In the genomic region with DNA sequence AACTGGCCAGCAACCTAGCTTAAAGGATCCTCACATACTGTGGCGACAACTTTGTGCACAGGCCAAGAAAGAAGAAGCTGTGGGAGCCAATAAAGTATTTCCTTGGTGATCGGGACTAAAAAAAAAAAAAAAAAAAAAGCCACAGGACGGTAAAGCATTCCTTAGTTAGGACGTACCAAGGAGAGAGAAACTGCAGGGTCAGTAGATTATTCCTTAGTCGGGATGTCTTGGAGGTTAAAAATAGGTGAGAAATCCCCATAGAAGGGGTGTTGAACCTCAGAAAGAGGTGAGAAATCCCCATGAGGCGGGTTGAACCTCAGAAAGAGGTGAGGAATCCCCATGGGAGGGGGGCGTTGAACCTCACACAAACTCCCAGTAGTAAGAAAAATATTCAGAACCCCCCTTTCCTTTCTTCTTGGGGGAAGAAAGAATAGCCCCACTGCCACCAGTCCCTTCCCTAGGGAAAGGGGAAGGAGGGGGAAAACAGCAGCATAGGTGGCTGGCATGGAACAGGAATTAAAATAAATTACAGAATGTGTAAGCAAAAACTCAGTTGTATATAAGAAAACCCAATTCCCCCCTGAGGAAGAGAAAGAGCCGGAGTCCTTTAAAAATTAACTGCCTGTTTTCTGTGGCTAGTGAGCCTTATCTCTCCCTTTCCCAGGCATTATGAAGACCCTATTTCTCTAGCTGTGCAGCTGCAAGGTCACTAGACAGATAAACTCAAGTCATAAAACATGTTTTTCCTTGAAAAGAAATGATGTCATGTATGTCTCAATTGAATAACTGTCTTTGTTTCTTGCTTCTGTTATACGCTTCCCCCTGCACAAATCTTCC, we compare ENCODE assay signal across 9 cellular contexts. TPM values are rescaled to one million over a fixed set of nuclear protein-coding genes. Genes with fewer than 3 reads are reported as not detected.
DNase-seq lines count a peak whose midpoint lies in the region; ATAC-seq, FAIRE-seq and TF ChIP-seq lines count a peak whose summit lies in the region.
"Had no signal": no experiment of that assay in that cellular context is flagged by ENCODE, and none has a peak within 500 bp of the region (broad histone marks: within the 10 kb centered on the region; RNA-seq: fewer than 3 reads in every experiment).

No MANE protein-coding gene starts in this region.

- H3K4me1 ChIP-seq in HUES64 (ENCODE audit: insufficient read depth, low read length) (peaks cover 56% of the 10 kb centered on the region), mucosa of stomach (ENCODE audit: control insufficient read depth, insufficient read depth, low read length) (peaks cover 45% of the 10 kb centered on the region)

- ATAC-seq in GM19023 (IDR thresholded peaks at IDR 0.05; ENCODE audit: unreplicated experiment): no peak

- DNase-seq in AG04450 (ENCODE audit: low read depth, low spot score) (no peak), bronchial epithelial cell (ENCODE audit: low read depth) (peak; percentile 61), RPMI8226 (no peak), H7 (no peak)
- DNase-seq in activated CD4-positive, CD25-positive, alpha-beta regulatory T cell treated with anti-CD3 and anti-CD28 coated beads, Interleukin-2, amount 50 U/mL, for 72 hours: no peak
- DNase-seq: activated gamma-delta T cell treated with Interleukin-2 at 50 U/mL for 16 hours had no signal

- peaks cover 2% of the 10 kb centered on the region for H3K27me3 ChIP-seq in AG04450 (ENCODE audit: control insufficient read depth, insufficient read depth, low read length)
- no peaks in the 10 kb centered on the region for H3K27me3 ChIP-seq in HUES64 (ENCODE audit: insufficient read depth, low read length)
- H3K27me3 ChIP-seq in bronchial epithelial cell (ENCODE audit: control insufficient read depth, insufficient read depth, low read length): no peaks in the 10 kb centered on the region
- H3K27me3 ChIP-seq in mucosa of stomach (ENCODE audit: control insufficient read depth, insufficient read depth, low read length): no peaks in the 10 kb centered on the region
- H3K27me3 ChIP-seq in H7 (ENCODE audit: control insufficient read depth, insufficient read depth, low read length): no peaks in the 10 kb centered on the region

- WGBS in HUES64: 41% methylated on average over 7 of the region's 9 CpGs

- H3K36me3 ChIP-seq in HUES64 (ENCODE audit: insufficient read depth, low read length) (no peaks in the 10 kb centered on the region), bronchial epithelial cell (ENCODE audit: control insufficient read depth, insufficient read depth, low read length) (no peaks in the 10 kb centered on the region), mucosa of stomach (ENCODE audit: control insufficient read depth, insufficient read depth, low read length) (no peaks in the 10 kb centered on the region), H7 (replicated peaks; ENCODE audit: control insufficient read depth, insufficient read depth, low read length) (no peaks in the 10 kb centered on the region; the same call in 1 of the 2 replicates)

- H3K9ac ChIP-seq in HUES64 (ENCODE audit: low read depth, low read length): peak overlapping the region; percentile 30; the same call in 1 of the 2 replicates
- H3K9ac ChIP-seq in mucosa of stomach (ENCODE audit: low read length): peak overlapping the region; percentile 16

- POLR2A ChIA-PET in AG04450 (lab: Yijun Ruan, JAX): no interaction called here

- H3K4me3 ChIP-seq in AG04450 (ENCODE audit: low read depth, low read length): peak overlapping the region; percentile 72
- H3K4me3 ChIP-seq in HUES64 (ENCODE audit: low read length): no peak overlapping the region
- peak overlapping the region; percentile 42 for H3K4me3 ChIP-seq in bronchial epithelial cell (ENCODE audit: low read depth, low read length)
- no peak overlapping the region for H3K4me3 ChIP-seq in mucosa of stomach (ENCODE audit: low read length)
- no peak overlapping the region for H3K4me3 ChIP-seq in H7 (ENCODE audit: insufficient read depth, low read depth, low read length)

- CTCF ChIA-PET in AG04450 (lab: Charles Lee): interaction anchor here (0.7 to 1.6 kb wide), 3 partner anchors 11 to 387 kb away, joined by 4 to 5 read pairs (median 5); no protein-coding TSS in a partner anchor

- H3K9me3 ChIP-seq in AG04450 (ENCODE audit: control insufficient read depth, insufficient read depth, low read length) (no peaks in the 10 kb centered on the region; the same call in 1 of the 2 replicates), HUES64 (ENCODE audit: insufficient read depth, low read depth, low read length) (peaks cover 1% of the 10 kb centered on the region; the same call in 1 of the 2 replicates), mucosa of stomach (ENCODE audit: control insufficient read depth, low read length) (no peaks in the 10 kb centered on the region)

- TF ChIP-seq CTCF in AG04450 (IDR thresholded peaks at IDR 0.05; ENCODE audit: low read depth, low read length) (no peak), bronchial epithelial cell (IDR thresholded peaks at IDR 0.05; ENCODE audit: insufficient read depth, low read length, severe bottlenecking) (no peak)

- H3K27ac ChIP-seq in AG04450 (ENCODE audit: low read depth, low read length): peak overlapping the region; percentile 80
- no peak overlapping the region for H3K27ac ChIP-seq in HUES64 (ENCODE audit: low read depth, low read length)

- FAIRE-seq in bronchial epithelial cell (lab: Jason Lieb, UNC): no peak

RNA-seq across cellular contexts. Expression of a gene that starts 26.8 kb away (rescaled TPM):
- polyA plus RNA-seq in AG04450 (2011; rRNA removed): not detected in 2 replicates
- polyA minus RNA-seq in AG04450 (2011; rRNA and poly(A)+ RNA removed): not detected in 2 replicates
- polyA plus RNA-seq in HUES64 (2013, experiment 1 of 2): 0.25 TPM
- polyA plus RNA-seq in HUES64 (2013, experiment 2 of 2): not detected
- total RNA-seq in bronchial epithelial cell: not detected in 2 replicates
- total RNA-seq in H7 (2014; rRNA removed; shearing (Covaris generic)): not detected in 2 replicates

RNA-seq across cellular contexts. Expression of a gene that starts 46.5 kb away (rescaled TPM):
- polyA plus RNA-seq in AG04450 (2011; rRNA removed): not detected in 2 replicates
- not detected in 2 replicates for polyA minus RNA-seq in AG04450 (2011; rRNA and poly(A)+ RNA removed)
- not detected for polyA plus RNA-seq in HUES64 (2013, experiment 1 of 2)
- polyA plus RNA-seq in HUES64 (2013, experiment 2 of 2): not detected
- total RNA-seq in bronchial epithelial cell: not detected in 2 replicates
- not detected in 2 replicates for total RNA-seq in H7 (2014; rRNA removed; shearing (Covaris generic))

RNA-seq across cellular contexts. Expression of a gene that starts 55.4 kb away (rescaled TPM):
- 0.11 and 0.33 TPM in 2 replicates for polyA plus RNA-seq in AG04450 (2011; rRNA removed)
- 0.14 and 0.26 TPM in 2 replicates for polyA minus RNA-seq in AG04450 (2011; rRNA and poly(A)+ RNA removed)
- polyA plus RNA-seq in HUES64 (2013, experiment 1 of 2): not detected
- polyA plus RNA-seq in HUES64 (2013, experiment 2 of 2): not detected
- total RNA-seq in bronchial epithelial cell: 0.26 and 0.53 TPM in 2 replicates
- 0.04 and 0.48 TPM in 2 replicates for total RNA-seq in H7 (2014; rRNA removed; shearing (Covaris generic))

RNA-seq across cellular contexts. Expression of a gene that starts 57.3 kb away (rescaled TPM):
- not detected in 2 replicates for polyA plus RNA-seq in AG04450 (2011; rRNA removed)
- polyA minus RNA-seq in AG04450 (2011; rRNA and poly(A)+ RNA removed): not detected in 2 replicates
- not detected for polyA plus RNA-seq in HUES64 (2013, experiment 1 of 2)
- polyA plus RNA-seq in HUES64 (2013, experiment 2 of 2): not detected
- not detected in 2 replicates for total RNA-seq in bronchial epithelial cell
- total RNA-seq in H7 (2014; rRNA removed; shearing (Covaris generic)): not detected in 2 replicates

Comparison
In these comparisons a context has a peak if more than half of its experiments do, and no peak if none do; other contexts are left out.
1. H3K4me3 ChIP-seq: peak in AG04450 (single experiment) and bronchial epithelial cell (single experiment); none in HUES64 (single experiment), mucosa of stomach (single experiment) and H7 (single experiment).